Comparison of ENCODE assay signal across 13 cellular contexts in the genomic region with DNA sequence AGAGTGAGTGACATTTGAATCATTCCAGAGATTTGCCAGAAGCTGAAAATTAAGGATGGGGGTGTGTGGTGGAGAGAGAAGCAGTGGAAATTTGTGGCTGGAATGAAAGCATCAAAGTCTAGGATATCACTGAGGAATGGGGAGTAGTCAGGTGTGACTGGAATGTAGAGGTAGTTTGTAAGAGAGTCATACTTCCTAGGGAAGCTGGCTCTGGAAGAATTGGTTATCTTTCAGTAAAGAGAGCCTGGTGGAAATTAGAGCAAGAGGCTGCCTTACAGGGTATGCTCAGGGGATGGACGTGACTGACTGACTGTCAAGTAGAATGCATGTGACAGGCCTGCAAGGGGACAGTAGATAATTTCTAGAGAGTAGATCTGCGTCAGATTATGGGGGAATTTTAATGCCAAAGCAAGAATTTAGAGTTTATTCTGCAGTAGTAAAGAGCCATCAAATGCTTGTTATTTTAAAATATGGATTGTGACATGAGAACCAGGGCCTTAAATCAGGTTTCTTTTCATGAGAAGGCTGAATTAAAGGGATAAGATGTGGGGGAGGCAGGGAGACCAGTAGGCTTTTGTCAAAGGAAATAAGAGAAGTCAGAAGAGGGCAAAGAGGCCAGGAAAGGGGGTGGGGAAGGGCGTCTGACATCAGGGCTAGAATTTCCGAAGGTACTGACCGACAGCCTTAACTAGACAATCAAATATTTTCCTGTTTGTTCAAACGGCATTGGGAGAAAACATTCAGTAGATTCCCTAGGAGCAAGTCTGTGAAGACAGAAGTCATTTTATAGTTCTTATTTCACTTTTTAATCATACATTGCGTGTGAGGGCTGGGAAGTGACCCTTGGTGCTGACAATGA.
A peak's percentile ranks its signal among the peaks of the same experiment; 100 is the strongest.
DNase-seq lines count a peak whose midpoint lies in the region; ATAC-seq and TF ChIP-seq lines count a peak whose summit lies in the region.
"Had no signal": no experiment of that assay in that cellular context is flagged by ENCODE, and none has a peak within 500 bp of the region (broad histone marks: within the 10 kb centered on the region; RNA-seq: fewer than 3 reads in every experiment).

No MANE protein-coding gene starts in this region.

- H3K4me3 Mint-ChIP-seq in activated T-helper 2 cell treated with anti-CD3 and anti-CD28 coated beads, Interferon-gamma antibody, Interleukin-2, Interleukin-4, amounts not matched to agents 10 μg/mL and 5 μg/mL and 100 μg/mL, durations not matched to agents 14 hours and 24 hours and 36 hours (ENCODE audit: low read depth), result no peak overlapping the region
- H3K4me3 Mint-ChIP-seq: activated T-cell treated with anti-CD3 and anti-CD28 coated beads, Interleukin-2, amount 50 U/mL, for 4 hours; effector memory CD8-positive, alpha-beta T cell; naive B cell had no signal

- peaks cover 33% of the 10 kb centered on the region for H3K36me3 Mint-ChIP-seq in activated T-helper 2 cell treated with anti-CD3 and anti-CD28 coated beads, Interferon-gamma antibody, Interleukin-2, Interleukin-4, amounts not matched to agents 10 μg/mL and 5 μg/mL and 100 μg/mL, durations not matched to agents 14 hours and 24 hours and 36 hours (ENCODE audit: low read depth)

- DNase-seq in HL-60 (ENCODE audit: low read depth in 1 of 2, low spot score in 1 of 2) (no peak), left lung (no peak), spleen (no peak), NCI-H510A (lab: John Stamatoyannopoulos, UW) (no peak)
- DNase-seq in activated T-helper 2 cell treated with anti-CD3 and anti-CD28 coated beads, Interferon-gamma antibody, Interleukin-2, Interleukin-4, amounts not matched to agents 10 μg/mL and 5 μg/mL and 100 μg/mL, durations not matched to agents 14 hours and 24 hours and 36 hours (ENCODE audit: low spot score), result no peak
- DNase-seq: activated T-cell treated with anti-CD3 and anti-CD28 coated beads, Interleukin-2, amount 50 U/mL, for 4 hours; effector memory CD8-positive, alpha-beta T cell; naive B cell; NCI-H2171; T-helper 1 cell had no signal

- H3K27me3 Mint-ChIP-seq in activated T-helper 2 cell treated with anti-CD3 and anti-CD28 coated beads, Interferon-gamma antibody, Interleukin-2, Interleukin-4, amounts not matched to agents 10 μg/mL and 5 μg/mL and 100 μg/mL, durations not matched to agents 14 hours and 24 hours and 36 hours (ENCODE audit: low read depth), result no peaks in the 10 kb centered on the region
- H3K27me3 Mint-ChIP-seq: effector memory CD8-positive, alpha-beta T cell; naive B cell had no signal

- peak overlapping the region; percentile 63 for H3K27ac ChIP-seq in HL-60 (replicated peaks)
- peak overlapping the region; percentile 78 for H3K27ac ChIP-seq in ectodermal cell (ENCODE audit: insufficient read depth, low read depth, low read length, poor library complexity, severe bottlenecking)
- H3K27ac ChIP-seq in left lung, result peak overlapping the region; percentile 54 to 81
- peak overlapping the region; percentile 17 to 85 (median 80) for H3K27ac ChIP-seq in spleen

- WGBS in ectodermal cell, 2 experiments, result 40 to 54% methylated on average over 7 of the region's 7 CpGs
- 32 to 42% (median 38%) methylated on average over 7 of the region's 7 CpGs for WGBS in spleen, 5 donors

- no peak for TF ChIP-seq POLR2A in spleen (IDR thresholded peaks at IDR 0.05)

- ATAC-seq in left lung (peak; percentile 34), GM18909 (IDR thresholded peaks at IDR 0.05; ENCODE audit: poor library complexity, unreplicated experiment) (no peak), GM19467 (IDR thresholded peaks at IDR 0.05; ENCODE audit: unreplicated experiment) (no peak)
- ATAC-seq: activated T-cell treated with anti-CD3 and anti-CD28 coated beads, Interleukin-2, amount 50 U/mL, for 4 hours; effector memory CD8-positive, alpha-beta T cell had no signal

- intact Hi-C loops in left lung (cut with DNase I) (no loop called here), spleen (cut with DNase I; ENCODE audit: low total_unique reads) (no loop called here)
- intact Hi-C loops in activated T-helper 2 cell treated with anti-CD3 and anti-CD28 coated beads, Interferon-gamma antibody, Interleukin-2, Interleukin-4, amounts not matched to agents 10 μg/mL and 5 μg/mL and 100 μg/mL, durations not matched to agents 14 hours and 24 hours and 36 hours (cut with micrococcal nuclease), result no loop called here

- peaks cover 23% of the 10 kb centered on the region for H3K4me1 Mint-ChIP-seq in activated T-helper 2 cell treated with anti-CD3 and anti-CD28 coated beads, Interferon-gamma antibody, Interleukin-2, Interleukin-4, amounts not matched to agents 10 μg/mL and 5 μg/mL and 100 μg/mL, durations not matched to agents 14 hours and 24 hours and 36 hours (ENCODE audit: low read depth)

- H3K4me3 ChIP-seq in HL-60 (replicated peaks; ENCODE audit: insufficient read depth, low read length) (no peak overlapping the region), ectodermal cell (ENCODE audit: insufficient read depth, low read depth, low read length) (peak overlapping the region; percentile 11), left lung (no peak overlapping the region), spleen (peak overlapping the region in 2 of 8 donors; percentile 2 to 17)

- H3K4me1 ChIP-seq in ectodermal cell (ENCODE audit: control insufficient read depth, insufficient read depth, low read length) (peaks cover 76% of the 10 kb centered on the region), left lung (peaks cover 18 to 57% of the 10 kb centered on the region in 2 donors), spleen (peaks cover 30 to 79% (median 66%) of the 10 kb centered on the region in 6 donors)

- H3K27me3 ChIP-seq in HL-60 (ENCODE audit: insufficient read depth, poor library complexity, severe bottlenecking) (no peaks in the 10 kb centered on the region), ectodermal cell (ENCODE audit: control insufficient read depth, insufficient read depth, low read length, poor library complexity, severe bottlenecking) (no peaks in the 10 kb centered on the region), left lung (no peaks in the 10 kb centered on the region), spleen (replicated peaks in 1 of 7) (no peaks in the 10 kb centered on the region)

- H3K9me3 Mint-ChIP-seq in activated T-helper 2 cell treated with anti-CD3 and anti-CD28 coated beads, Interferon-gamma antibody, Interleukin-2, Interleukin-4, amounts not matched to agents 10 μg/mL and 5 μg/mL and 100 μg/mL, durations not matched to agents 14 hours and 24 hours and 36 hours, result no peaks in the 10 kb centered on the region
- H3K9me3 Mint-ChIP-seq: activated T-cell treated with anti-CD3 and anti-CD28 coated beads, Interleukin-2, amount 50 U/mL, for 4 hours; effector memory CD8-positive, alpha-beta T cell; naive B cell had no signal

- TF ChIP-seq CTCF in HL-60 (IDR thresholded peaks at IDR 0.05; ENCODE audit: insufficient read depth, low read length), result no peak
- TF ChIP-seq CTCF in left lung (IDR thresholded peaks at IDR 0.05), result no peak
- TF ChIP-seq CTCF in spleen (IDR thresholded peaks at IDR 0.05 in 8 of 11, conservative IDR thresholded peaks at IDR 0.05 in 3 of 11), result no peak

- no peaks in the 10 kb centered on the region for H3K9me3 ChIP-seq in ectodermal cell (ENCODE audit: control insufficient read depth, low read length)
- no peaks in the 10 kb centered on the region for H3K9me3 ChIP-seq in left lung
- no peaks in the 10 kb centered on the region for H3K9me3 ChIP-seq in spleen

- no peak overlapping the region for H3K27ac Mint-ChIP-seq in activated T-helper 2 cell treated with anti-CD3 and anti-CD28 coated beads, Interferon-gamma antibody, Interleukin-2, Interleukin-4, amounts not matched to agents 10 μg/mL and 5 μg/mL and 100 μg/mL, durations not matched to agents 14 hours and 24 hours and 36 hours
- H3K27ac Mint-ChIP-seq: effector memory CD8-positive, alpha-beta T cell; naive B cell had no signal

- H3K36me3 ChIP-seq in ectodermal cell (ENCODE audit: control insufficient read depth, insufficient read depth, low read length) (peaks cover 10% of the 10 kb centered on the region), left lung (peaks cover 0 to 20% of the 10 kb centered on the region in 2 donors), spleen (peaks cover 0 to 38% (median 11%) of the 10 kb centered on the region in 6 donors)
